1 cellular context compared by ENCODE assay signal in genomic region chr5:76242155-76242554, GRCh38.
DNase-seq lines count a peak whose midpoint lies in the region.

No MANE protein-coding gene starts in this region.

- peak; percentile 3 for DNase-seq in activated gamma-delta T cell (lab: John Stamatoyannopoulos, UW)
